Comparison of ENCODE assay signal across 21 cellular contexts in the genomic region with DNA sequence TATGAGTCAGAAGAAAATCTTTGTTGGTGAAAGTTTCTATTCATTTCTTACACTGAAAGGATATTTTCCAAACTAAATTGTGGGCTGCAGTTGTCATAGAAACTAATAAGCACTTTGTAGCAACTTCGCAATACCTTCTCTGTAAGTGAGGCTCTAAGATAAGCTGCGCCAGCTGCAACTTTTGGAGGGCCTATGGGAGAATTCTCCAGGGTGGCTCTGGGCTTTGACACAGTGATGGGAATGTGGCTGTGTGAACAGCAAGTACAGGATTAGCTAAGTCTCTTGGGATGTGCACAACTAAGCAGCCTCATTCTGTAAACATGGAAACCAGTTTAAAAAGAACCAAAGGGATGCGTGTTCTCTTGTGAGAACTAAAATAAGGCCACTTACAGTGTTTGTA.
DNase-seq lines count a peak whose midpoint lies in the region; ATAC-seq and TF ChIP-seq lines count a peak whose summit lies in the region.
"Had no signal": no experiment of that assay in that cellular context is flagged by ENCODE, and none has a peak within 500 bp of the region (broad histone marks: within the 10 kb centered on the region; RNA-seq: fewer than 3 reads in every experiment).

No MANE protein-coding gene starts in this region.

- H3K27ac ChIP-seq in heart right ventricle: peak overlapping the region in 5 of 10 donors; percentile 17 to 50 (median 33)
- H3K27ac ChIP-seq: 22Rv1, BLaER1, RWPE1 had no signal

- peak; percentile 59 for DNase-seq in Right ventricle myocardium inferior (ENCODE audit: missing footprints)
- DNase-seq in cardiac septum (ENCODE audit: low spot score): no peak
- DNase-seq in heart right ventricle: peak; percentile 35 to 85
- peak; percentile 65 for DNase-seq in retinal pigment epithelial cell (ENCODE audit: low read depth)
- no peak for DNase-seq in COLO668 (lab: John Stamatoyannopoulos, UW; ENCODE audit: unreplicated experiment)
- no peak for DNase-seq in NCI-H128 (lab: John Stamatoyannopoulos, UW; ENCODE audit: unreplicated experiment)
- DNase-seq: DMS153; EL; H7; Karpas-422; NCI-H1417 treated with DMSO at 0.1 percent for 48 hours; NCI-H2029 treated with DMSO at 0.1 percent for 48 hours; NCI-H524 treated with DMSO at 0.1 percent for 48 hours; NK-92 treated with Interleukin-12 subunit alpha and Interleukin-12 subunit beta, amount 100 ng/mL, for 24 hours; SK-N-SH had no signal

- intact Hi-C loops in Right ventricle myocardium inferior (cut with DNase I) (no loop called here), cardiac septum (cut with DNase I) (no loop called here), heart right ventricle (cut with DNase I) (no loop called here)

- ATAC-seq in Right ventricle myocardium inferior (peak; percentile 99), heart right ventricle (peak; percentile 84 to 98 (median 96)), GM21619 (IDR thresholded peaks at IDR 0.05; ENCODE audit: unreplicated experiment) (no peak), HG03108 (IDR thresholded peaks at IDR 0.05; ENCODE audit: unreplicated experiment) (no peak)
- ATAC-seq: HepG2 had no signal

- H3K9me3 ChIP-seq in heart right ventricle: peaks cover 0 to 6% (median 0%) of the 10 kb centered on the region in 11 donors
- H3K9me3 ChIP-seq: SK-N-SH had no signal

- TF ChIP-seq CTCF in heart right ventricle (IDR thresholded peaks at IDR 0.05) (no peak), retinal pigment epithelial cell (conservative IDR thresholded peaks at IDR 0.05; ENCODE audit: low read depth, low read length) (no peak)

- H3K4me1 ChIP-seq in heart right ventricle: peaks cover 0 to 7% (median 0%) of the 10 kb centered on the region in 9 donors
- H3K4me1 ChIP-seq: BLaER1 had no signal

- WGBS in heart right ventricle, 2 donors: 57 to 63% methylated on average over 3 of the region's 3 CpGs

- no peaks in the 10 kb centered on the region for H3K36me3 ChIP-seq in heart right ventricle
- H3K36me3 ChIP-seq: BLaER1 had no signal

- H3K4me3 ChIP-seq in heart right ventricle (no peak overlapping the region), retinal pigment epithelial cell (ENCODE audit: low read length) (no peak overlapping the region)
- H3K4me3 ChIP-seq: BLaER1 had no signal

- H3K27me3 ChIP-seq in heart right ventricle: no peaks in the 10 kb centered on the region
- H3K27me3 ChIP-seq: BLaER1 had no signal

Comparison
In these comparisons a context has a peak if more than half of its experiments do, and no peak if none do; other contexts are left out.
1. DNase-seq: peak in Right ventricle myocardium inferior (single experiment), heart right ventricle (2 of 2) and retinal pigment epithelial cell (single experiment); none in cardiac septum (single experiment), COLO668 (single experiment) and NCI-H128 (single experiment).
2. ATAC-seq: peak in Right ventricle myocardium inferior (single experiment) and heart right ventricle (8 of 8); none in GM21619 (single experiment) and HG03108 (single experiment).